25 cellular contexts compared by ENCODE assay signal in the genomic region with DNA sequence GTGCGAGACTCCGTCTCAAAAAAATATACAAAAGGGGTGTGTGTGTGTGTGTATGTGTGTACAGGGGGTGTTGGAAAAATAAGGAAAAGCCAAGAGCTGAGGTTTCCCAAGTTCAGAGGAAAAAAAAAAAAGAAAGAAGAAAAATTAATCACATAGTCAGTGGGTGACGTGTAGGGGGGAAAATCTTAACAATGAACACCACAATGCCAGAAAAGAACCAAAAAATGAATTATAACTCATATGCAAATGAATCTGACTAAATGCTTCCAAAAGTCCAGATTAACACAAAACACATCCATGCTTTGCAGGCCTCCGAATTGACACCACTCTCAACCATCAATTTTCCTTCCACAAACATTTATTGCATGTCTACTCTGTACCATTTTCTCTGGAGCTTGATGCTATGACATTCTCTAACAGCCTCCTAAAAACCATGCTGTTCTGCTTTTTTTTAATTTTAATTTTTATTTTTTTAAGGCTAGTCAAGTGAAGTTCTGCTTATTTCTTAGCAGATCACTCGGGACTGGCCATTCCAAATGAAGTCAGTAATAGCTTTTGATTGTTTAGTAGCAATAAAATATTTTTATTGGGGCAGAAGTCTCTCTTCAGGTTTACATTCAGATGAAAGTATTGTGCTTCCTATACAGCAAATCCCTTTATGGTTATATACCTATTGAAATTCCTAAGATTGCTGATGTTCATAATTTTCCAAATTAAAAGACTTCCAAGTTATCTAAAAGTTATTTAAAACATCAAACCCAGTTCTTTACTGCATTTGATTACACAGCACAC.
"Had no signal": no experiment of that assay in that cellular context is flagged by ENCODE, and none has a peak within 500 bp of the region (broad histone marks: within the 10 kb centered on the region; RNA-seq: fewer than 3 reads in every experiment).

No MANE protein-coding gene starts in this region.

- H3K27me3 ChIP-seq: ovary, right lobe of liver, transverse colon had no signal

- H3K4me3 Mint-ChIP-seq: activated CD8-positive, alpha-beta T cell treated with anti-CD3 and anti-CD28 coated beads for 36 hours; activated naive CD4-positive, alpha-beta T cell treated with anti-CD3 and anti-CD28 coated beads for 36 hours; activated naive CD8-positive, alpha-beta T cell treated with anti-CD3 and anti-CD28 coated beads, Interleukin-2, amount 10 ng/mL, durations not matched to agents 7 days and 5 days; effector memory CD8-positive, alpha-beta T cell; naive thymus-derived CD4-positive, alpha-beta T cell; T-cell; T-helper 2 cell treated with Interferon-gamma antibody and Interleukin-4, amounts not matched to agents 5 μg/mL and 100 μg/mL, for 36 hours had no signal

- H3K4me3 ChIP-seq: ovary, right lobe of liver, transverse colon had no signal

- FAIRE-seq: kidney had no signal

- ATAC-seq: activated CD8-positive, alpha-beta T cell treated with anti-CD3 and anti-CD28 coated beads for 36 hours; effector memory CD8-positive, alpha-beta T cell; naive thymus-derived CD4-positive, alpha-beta T cell; right lobe of liver; T-cell had no signal

- H3K27ac Mint-ChIP-seq: activated CD8-positive, alpha-beta T cell treated with anti-CD3 and anti-CD28 coated beads for 36 hours; activated naive CD4-positive, alpha-beta T cell treated with anti-CD3 and anti-CD28 coated beads for 36 hours; activated naive CD8-positive, alpha-beta T cell treated with anti-CD3 and anti-CD28 coated beads, Interleukin-2, amount 10 ng/mL, durations not matched to agents 7 days and 5 days; effector memory CD8-positive, alpha-beta T cell; progenitor cell of endocrine pancreas; T-cell; T-helper 2 cell treated with Interferon-gamma antibody and Interleukin-4, amounts not matched to agents 5 μg/mL and 100 μg/mL, for 36 hours had no signal

- H3K36me3 ChIP-seq: ovary, right lobe of liver, transverse colon, WERI-Rb-1 had no signal

- H3K27ac ChIP-seq: ovary, right lobe of liver, transverse colon, WERI-Rb-1 had no signal

- DNase-seq: activated CD4-positive, alpha-beta T cell treated with anti-CD3 and anti-CD28 coated beads, Interleukin-2, amount 50 U/mL, for 1 hour; activated CD4-positive, CD25-positive, alpha-beta regulatory T cell treated with anti-CD3 and anti-CD28 coated beads, Interleukin-2, amount 50 U/mL, for 72 hours; activated CD8-positive, alpha-beta T cell treated with anti-CD3 and anti-CD28 coated beads for 36 hours; activated effector memory CD4-positive, alpha-beta T cell treated with anti-CD3 and anti-CD28 coated beads, Interleukin-2, amount 50 U/mL, for 16 hours; activated naive CD4-positive, alpha-beta T cell treated with anti-CD3 and anti-CD28 coated beads for 36 hours; activated naive CD8-positive, alpha-beta T cell treated with anti-CD3 and anti-CD28 coated beads, Interleukin-2, amount 10 ng/mL, durations not matched to agents 7 days and 5 days; amniotic stem cell; caudate nucleus; cortex of kidney; effector memory CD8-positive, alpha-beta T cell; erythroblast; foreskin fibroblast; head of caudate nucleus; hippocampal formation; kidney; midbrain; naive thymus-derived CD4-positive, alpha-beta T cell; ovary; right lobe of liver; stimulated activated CD4-positive, alpha-beta T cell treated with anti-CD3 and anti-CD28 coated beads, Interleukin-2, amount 100 ng/mL, for 48 hours; T-cell; transverse colon; WERI-Rb-1 had no signal

- H3K9me3 ChIP-seq: ovary, right lobe of liver, transverse colon had no signal

- H3K27me3 Mint-ChIP-seq: activated CD8-positive, alpha-beta T cell treated with anti-CD3 and anti-CD28 coated beads for 36 hours; activated naive CD8-positive, alpha-beta T cell treated with anti-CD3 and anti-CD28 coated beads, Interleukin-2, amount 10 ng/mL, durations not matched to agents 7 days and 5 days; effector memory CD8-positive, alpha-beta T cell; naive thymus-derived CD4-positive, alpha-beta T cell; progenitor cell of endocrine pancreas; T-cell had no signal
